8 cellular contexts compared by ENCODE assay signal in genomic region chr12:100200450-100201181, GRCh38. TPM values are rescaled to one million over a fixed set of nuclear protein-coding genes. Genes with fewer than 3 reads are reported as not detected.
DNase-seq lines count a peak whose midpoint lies in the region; ATAC-seq, FAIRE-seq and TF ChIP-seq lines count a peak whose summit lies in the region.

ACTR6 (plus strand) TSS chr12:100200815; CDS start chr12:100200852, 37 bp downstream.

- H3K27ac ChIP-seq in DND-41 (ENCODE audit: low read length), result peak within 1 kb of the TSS; percentile 88
- H3K27ac ChIP-seq in KOPT-K1 (ENCODE audit: low read depth, low read length, poor library complexity, severe bottlenecking), result peak within 1 kb of the TSS; percentile 77

- peak; percentile 86 for ATAC-seq in DND-41 (ENCODE audit: insufficient read depth, low read depth)
- ATAC-seq in GM21786 (IDR thresholded peaks at IDR 0.05; ENCODE audit: unreplicated experiment), result peak; percentile 89
- ATAC-seq in activated T-cell treated with anti-CD3 and anti-CD28 coated beads, Interleukin-2, amount 50 U/mL, for 72 hours (replicated peaks in 1 of 2), result peak; percentile 86 to 90
- ATAC-seq in naive thymus-derived CD8-positive, alpha-beta T cell, result peak; percentile 80 to 85

- H3K36me3 Mint-ChIP-seq in activated T-cell treated with anti-CD3 and anti-CD28 coated beads, Interleukin-2, amount 50 U/mL, for 72 hours (ENCODE audit: insufficient read depth in 2 of 2), result peaks cover 8 to 9% of the 10 kb centered on the region in 2 donors
- peaks cover 2 to 18% (median 4%) of the 10 kb centered on the region in 3 donors for H3K36me3 Mint-ChIP-seq in naive thymus-derived CD8-positive, alpha-beta T cell

- H3K4me3 ChIP-seq in DND-41 (ENCODE audit: low read depth in 1 of 2, low read length in 2 of 2), result peak within 1 kb of the TSS; percentile 82 to 87

- H3K4me1 ChIP-seq in DND-41 (ENCODE audit: insufficient read depth, low read length), result peaks cover 49% of the 10 kb centered on the region

- peak; percentile 96 for DNase-seq in DND-41
- DNase-seq in RCC 7860 (ENCODE audit: low spot score), result peak; percentile 84
- peak; percentile 95 to 97 for DNase-seq in activated T-cell treated with anti-CD3 and anti-CD28 coated beads, Interleukin-2, amount 50 U/mL, for 72 hours
- DNase-seq in fibroblast of gingiva (ENCODE audit: low read depth), result peak; percentile 97
- peak; percentile 89 to 99 (median 98) for DNase-seq in naive thymus-derived CD8-positive, alpha-beta T cell
- DNase-seq in stimulated activated naive CD4-positive, alpha-beta T cell (lab: John Stamatoyannopoulos, UW), result peak; percentile 94 to 97 (median 96)

- peak; percentile 69 for FAIRE-seq in RCC 7860 (lab: Jason Lieb, UNC)

- no peaks in the 10 kb centered on the region for H3K9me3 Mint-ChIP-seq in activated T-cell treated with anti-CD3 and anti-CD28 coated beads, Interleukin-2, amount 50 U/mL, for 72 hours
- no peaks in the 10 kb centered on the region for H3K9me3 Mint-ChIP-seq in naive thymus-derived CD8-positive, alpha-beta T cell

- H3K27ac Mint-ChIP-seq in activated T-cell treated with anti-CD3 and anti-CD28 coated beads, Interleukin-2, amount 50 U/mL, for 72 hours, result peak within 1 kb of the TSS; percentile 99
- peak within 1 kb of the TSS; percentile 98 to 100 (median 100) for H3K27ac Mint-ChIP-seq in naive thymus-derived CD8-positive, alpha-beta T cell

- peak within 1 kb of the TSS; percentile 79 for H3K4me2 ChIP-seq in DND-41 (ENCODE audit: insufficient read depth, low read length)

- H3K4me3 Mint-ChIP-seq in activated T-cell treated with anti-CD3 and anti-CD28 coated beads, Interleukin-2, amount 50 U/mL, for 72 hours, result peak within 1 kb of the TSS; percentile 91 to 100
- peak within 1 kb of the TSS; percentile 95 to 100 (median 98) for H3K4me3 Mint-ChIP-seq in naive thymus-derived CD8-positive, alpha-beta T cell

- peaks cover 46% of the 10 kb centered on the region for H3K4me1 Mint-ChIP-seq in activated T-cell treated with anti-CD3 and anti-CD28 coated beads, Interleukin-2, amount 50 U/mL, for 72 hours (ENCODE audit: low read depth)
- H3K4me1 Mint-ChIP-seq in naive thymus-derived CD8-positive, alpha-beta T cell, result peaks cover 11 to 45% (median 31%) of the 10 kb centered on the region in 4 donors

- H3K9me3 ChIP-seq in DND-41 (ENCODE audit: insufficient read depth, low read length, severe bottlenecking) (no peaks in the 10 kb centered on the region), KOPT-K1 (ENCODE audit: insufficient read depth, low read length, poor library complexity, severe bottlenecking) (no peaks in the 10 kb centered on the region)

- H3K27me3 ChIP-seq in DND-41 (ENCODE audit: insufficient read depth, low read length, poor library complexity), result no peaks in the 10 kb centered on the region

- H3K79me2 ChIP-seq in DND-41 (ENCODE audit: insufficient read depth, low read length), result peaks cover 43% of the 10 kb centered on the region

- H2AFZ ChIP-seq in DND-41 (ENCODE audit: low read depth, low read length), result peak within 1 kb of the TSS; percentile 97

- H3K27me3 Mint-ChIP-seq in activated T-cell treated with anti-CD3 and anti-CD28 coated beads, Interleukin-2, amount 50 U/mL, for 72 hours (ENCODE audit: low read depth), result no peaks in the 10 kb centered on the region
- no peaks in the 10 kb centered on the region for H3K27me3 Mint-ChIP-seq in naive thymus-derived CD8-positive, alpha-beta T cell

- TF ChIP-seq CTCF in DND-41 (IDR thresholded peaks at IDR 0.05; ENCODE audit: borderline replicate concordance, extremely low read depth, low read length, poor library complexity, severe bottlenecking), result peak; percentile 38

- H3K36me3 ChIP-seq in DND-41 (ENCODE audit: insufficient read depth, low read length) (peaks cover 7% of the 10 kb centered on the region), KOPT-K1 (ENCODE audit: insufficient read depth, low read length) (peaks cover 14% of the 10 kb centered on the region)

- peak within 1 kb of the TSS; percentile 77 for H3K9ac ChIP-seq in DND-41 (ENCODE audit: low read depth, low read length)

- H4K20me1 ChIP-seq in DND-41 (ENCODE audit: insufficient read depth, low read length), result no peaks in the 10 kb centered on the region; the same call in 1 of the 2 replicates

- POLR2A ChIA-PET in naive thymus-derived CD8-positive, alpha-beta T cell (lab: Charles Lee), result interaction anchor here (0.6 to 3.4 kb wide), 7 partner anchors 13 to 67 kb away, joined by 3 to 50 read pairs (median 3); partner anchors contain the start of genes DEPDC4 and SCYL2

RNA-seq across cellular contexts. Expression of gene ACTR6, which starts in this region (rescaled TPM):
- total RNA-seq in activated T-cell treated with anti-CD3 and anti-CD28 coated beads, Interleukin-2, amount 50 U/mL, for 72 hours, result 10 to 100 TPM; 32.7 to 37.1 TPM
- 10 to 100 TPM; 42.8 to 47.3 TPM for total RNA-seq in naive thymus-derived CD8-positive, alpha-beta T cell
- polyA plus RNA-seq in naive thymus-derived CD8-positive, alpha-beta T cell, result 10 to 100 TPM; 37.4 to 46.7 (median 38.5) TPM

Comparison
In these comparisons a context has a peak if more than half of its experiments do, and no peak if none do; other contexts are left out.
1. Peak in every context shown above with its lines: DNase-seq, ATAC-seq, H3K4me3 ChIP-seq and H3K27ac ChIP-seq.